In genomic region chr19:3606690-3607289, GRCh38 we compare ENCODE assay signal across 8 cellular contexts. TPM values are rescaled to one million over a fixed set of nuclear protein-coding genes. Genes with fewer than 3 reads are reported as not detected.
DNase-seq lines count a peak whose midpoint lies in the region; ATAC-seq and TF ChIP-seq lines count a peak whose summit lies in the region.

Gene TBXA2R (minus strand): TSS chr19:3606875. CDS start chr19:3600634, 6,241 bp downstream.

- H3K4me3 ChIP-seq in DOHH2 (ENCODE audit: low read length) (peak within 1 kb of the TSS; percentile 30; the same call in 1 of the 2 replicates), foreskin fibroblast (ENCODE audit: low read depth in 1 of 2, low read length in 2 of 2) (peak within 1 kb of the TSS; percentile 60 to 63), neural progenitor cell (peak within 1 kb of the TSS; percentile 40), thyroid gland (replicated peaks in 1 of 3) (peak within 1 kb of the TSS in 1 of 3 donors; percentile 31)

- H3K4me2 ChIP-seq in DOHH2 (ENCODE audit: low read length) (peak within 1 kb of the TSS; percentile 45), neural progenitor cell (peak within 1 kb of the TSS; percentile 80)

- no peaks in the 10 kb centered on the region for H3F3A ChIP-seq in DOHH2 (ENCODE audit: control insufficient read depth, insufficient read depth)
- H3F3A ChIP-seq in neural progenitor cell (ENCODE audit: low read depth): peaks cover 14% of the 10 kb centered on the region

- peak within 1 kb of the TSS; percentile 79 for H2AFZ ChIP-seq in neural progenitor cell (replicated peaks)

- no peaks in the 10 kb centered on the region for H4K20me1 ChIP-seq in DOHH2 (ENCODE audit: control insufficient read depth, insufficient read depth, low read depth, low read length)
- H4K20me1 ChIP-seq in neural progenitor cell (ENCODE audit: low read depth): no peaks in the 10 kb centered on the region

- 0 to 13% methylated on average over 3 of the region's 46 CpGs for WGBS in thyroid gland, 2 donors

- ATAC-seq in activated T-cell treated with anti-CD3 and anti-CD28 coated beads, Interleukin-2, amount 50 U/mL, for 72 hours (replicated peaks in 1 of 2): peak; percentile 65
- no peak for ATAC-seq in GM18511 (IDR thresholded peaks at IDR 0.05; ENCODE audit: unreplicated experiment)

- H3K27ac ChIP-seq in DOHH2 (ENCODE audit: low read depth, low read length) (no peak within 1 kb of the TSS), neural progenitor cell (no peak within 1 kb of the TSS), thyroid gland (peak within 1 kb of the TSS; percentile 49 to 79 (median 55))

- TF ChIP-seq CTCF in DOHH2 (IDR thresholded peaks at IDR 0.05; ENCODE audit: low read depth, low read length, poor library complexity, severe bottlenecking) (no peak), foreskin fibroblast (IDR thresholded peaks at IDR 0.05; ENCODE audit: low read depth, low read length) (no peak), neural progenitor cell (IDR thresholded peaks at IDR 0.05) (no peak), thyroid gland (IDR thresholded peaks at IDR 0.05) (no peak)

- intact Hi-C loops in thyroid gland (cut with DNase I): no loop called here

- no peaks in the 10 kb centered on the region for H3K9me3 ChIP-seq in DOHH2 (ENCODE audit: control insufficient read depth, insufficient read depth, low read length)
- no peaks in the 10 kb centered on the region for H3K9me3 ChIP-seq in neural progenitor cell (ENCODE audit: low read depth)
- H3K9me3 ChIP-seq in thyroid gland: no peaks in the 10 kb centered on the region

- peaks cover 12% of the 10 kb centered on the region for H3K36me3 ChIP-seq in DOHH2 (ENCODE audit: control insufficient read depth, low read length)
- no peaks in the 10 kb centered on the region for H3K36me3 ChIP-seq in neural progenitor cell
- H3K36me3 ChIP-seq in thyroid gland: peaks cover 8% of the 10 kb centered on the region in 2 donors

- no peak for TF ChIP-seq POLR2A in thyroid gland (IDR thresholded peaks at IDR 0.05)

- peak within 1 kb of the TSS in 1 of 2 donors; percentile 52 for H3K4me3 Mint-ChIP-seq in activated T-cell treated with anti-CD3 and anti-CD28 coated beads, Interleukin-2, amount 50 U/mL, for 72 hours
- H3K4me3 Mint-ChIP-seq in neural progenitor cell: peak within 1 kb of the TSS; percentile 18

- no peak within 1 kb of the TSS for H3K27ac Mint-ChIP-seq in activated T-cell treated with anti-CD3 and anti-CD28 coated beads, Interleukin-2, amount 50 U/mL, for 72 hours
- H3K27ac Mint-ChIP-seq in neural progenitor cell: no peak within 1 kb of the TSS

- no peaks in the 10 kb centered on the region for H3K9me3 Mint-ChIP-seq in activated T-cell treated with anti-CD3 and anti-CD28 coated beads, Interleukin-2, amount 50 U/mL, for 72 hours
- no peaks in the 10 kb centered on the region for H3K9me3 Mint-ChIP-seq in neural progenitor cell

- H3K27me3 Mint-ChIP-seq in activated T-cell treated with anti-CD3 and anti-CD28 coated beads, Interleukin-2, amount 50 U/mL, for 72 hours (ENCODE audit: low read depth): peaks cover 6% of the 10 kb centered on the region
- H3K27me3 Mint-ChIP-seq in neural progenitor cell (ENCODE audit: insufficient read depth, low read depth): peaks cover 5% of the 10 kb centered on the region

- peaks cover 43% of the 10 kb centered on the region for H3K4me1 ChIP-seq in DOHH2 (ENCODE audit: control insufficient read depth, low read length)
- peaks cover 12% of the 10 kb centered on the region for H3K4me1 ChIP-seq in neural progenitor cell
- peaks cover 14 to 33% of the 10 kb centered on the region in 2 donors for H3K4me1 ChIP-seq in thyroid gland

- peaks cover 7% of the 10 kb centered on the region for H3K4me1 Mint-ChIP-seq in activated T-cell treated with anti-CD3 and anti-CD28 coated beads, Interleukin-2, amount 50 U/mL, for 72 hours (ENCODE audit: low read depth)
- H3K4me1 Mint-ChIP-seq in neural progenitor cell: peaks cover 11% of the 10 kb centered on the region

- no peaks in the 10 kb centered on the region for H3K9me2 ChIP-seq in DOHH2 (replicated peaks; ENCODE audit: control insufficient read depth, low read length)

- DNase-seq in M059J (ENCODE audit: low read depth) (peak; percentile 62), foreskin fibroblast (peak; percentile 50 to 82), neural progenitor cell (ENCODE audit: low spot score) (peak; percentile 64), thyroid gland (peak; percentile 42 to 43), SKM-1 (lab: John Stamatoyannopoulos, UW; ENCODE audit: unreplicated experiment) (no peak)
- peak; percentile 71 to 77 for DNase-seq in activated T-cell treated with anti-CD3 and anti-CD28 coated beads, Interleukin-2, amount 50 U/mL, for 72 hours

- H3K27me3 ChIP-seq in DOHH2 (ENCODE audit: control insufficient read depth, low read length) (peaks cover 24% of the 10 kb centered on the region), neural progenitor cell (peaks cover 37% of the 10 kb centered on the region), thyroid gland (peaks cover 13% of the 10 kb centered on the region)

- H3K9ac ChIP-seq in neural progenitor cell: no peak within 1 kb of the TSS

- H3K79me2 ChIP-seq in DOHH2 (ENCODE audit: control insufficient read depth, low read length): no peaks in the 10 kb centered on the region
- H3K79me2 ChIP-seq in neural progenitor cell (ENCODE audit: low read depth): no peaks in the 10 kb centered on the region

- peaks cover 0 to 3% of the 10 kb centered on the region in 2 donors for H3K36me3 Mint-ChIP-seq in activated T-cell treated with anti-CD3 and anti-CD28 coated beads, Interleukin-2, amount 50 U/mL, for 72 hours (ENCODE audit: insufficient read depth in 2 of 2)
- H3K36me3 Mint-ChIP-seq in neural progenitor cell: no peaks in the 10 kb centered on the region

RNA-seq across cellular contexts. Expression of gene TBXA2R, which starts in this region (rescaled TPM):
- total RNA-seq in M059J (2014; rRNA removed; shearing (Covaris generic)): 0.59 TPM in 1 of 2 replicates, not detected in the other
- total RNA-seq in activated T-cell treated with anti-CD3 and anti-CD28 coated beads, Interleukin-2, amount 50 U/mL, for 72 hours: 1 to 10 TPM; 1.5 to 2.9 TPM
- total RNA-seq in neural progenitor cell (ENCODE audit: low replicate concordance) (0.09 TPM in 1 of 2 replicates, not detected in the other), thyroid gland (1 to 10 TPM in 3 of 4 donors, under 1 TPM in 1; 0.40 to 2.1 (median 1.3) TPM)

Comparison
In these comparisons a context has a peak if more than half of its experiments do, and no peak if none do; other contexts are left out.
1. Peak in DNase-seq in M059J; RNA of the gene not detected or under 1 TPM.
2. Peak in DNase-seq, H3K4me3 ChIP-seq and H3K4me2 ChIP-seq in neural progenitor cell; RNA of the gene not detected or under 1 TPM.
3. H3K27ac ChIP-seq: peak in thyroid gland (3 of 3); none in DOHH2 (single experiment) and neural progenitor cell (single experiment).